In the genomic region with DNA sequence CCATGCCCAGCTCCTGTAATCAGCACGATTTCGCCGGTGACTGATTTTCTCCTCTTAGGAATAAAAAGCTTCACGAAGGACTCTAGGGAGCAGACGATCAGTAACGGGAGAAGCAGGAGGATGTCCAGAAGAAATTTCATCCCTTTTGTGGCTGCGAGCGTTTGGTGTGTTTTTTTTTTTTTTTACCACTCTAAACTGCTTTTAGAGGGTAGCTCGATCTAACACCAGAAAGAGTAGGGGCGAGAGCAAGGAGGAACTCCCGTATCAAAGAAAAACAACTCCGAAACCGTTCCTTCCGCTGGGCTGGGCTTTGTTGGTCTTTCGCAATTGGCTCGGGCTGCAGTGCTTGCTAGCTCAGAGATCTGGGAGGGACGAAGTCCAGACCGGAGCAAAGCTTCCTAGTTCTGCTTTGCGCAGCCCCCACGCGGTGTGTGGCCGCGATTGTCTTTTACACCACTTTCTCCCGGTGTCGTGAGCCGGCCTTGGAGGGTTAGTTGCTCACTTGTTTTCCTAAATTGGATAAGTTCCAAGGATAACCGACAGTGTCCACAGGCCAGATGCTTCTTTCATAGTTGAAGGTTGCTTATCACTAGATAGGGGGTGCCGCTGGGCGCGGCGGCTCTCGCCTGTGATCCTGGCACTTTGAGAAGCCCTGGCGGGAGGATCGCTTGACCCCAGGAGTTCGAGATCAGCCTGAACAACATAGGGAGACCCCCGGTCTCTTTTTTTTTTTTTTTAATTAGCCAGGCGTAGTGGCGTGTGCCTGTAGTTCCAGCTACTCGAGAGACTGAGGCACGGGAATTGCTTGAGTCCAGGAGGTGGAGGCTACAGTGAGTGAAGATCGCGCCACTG, we compare ENCODE assay signal across 8 cellular contexts. TPM values are rescaled to one million over a fixed set of nuclear protein-coding genes. Genes with fewer than 3 reads are reported as not detected.
DNase-seq lines count a peak whose midpoint lies in the region; ATAC-seq and TF ChIP-seq lines count a peak whose summit lies in the region.

A gene with protein sequence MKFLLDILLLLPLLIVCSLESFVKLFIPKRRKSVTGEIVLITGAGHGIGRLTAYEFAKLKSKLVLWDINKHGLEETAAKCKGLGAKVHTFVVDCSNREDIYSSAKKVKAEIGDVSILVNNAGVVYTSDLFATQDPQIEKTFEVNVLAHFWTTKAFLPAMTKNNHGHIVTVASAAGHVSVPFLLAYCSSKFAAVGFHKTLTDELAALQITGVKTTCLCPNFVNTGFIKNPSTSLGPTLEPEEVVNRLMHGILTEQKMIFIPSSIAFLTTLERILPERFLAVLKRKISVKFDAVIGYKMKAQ (minus strand): TSS at position 258 of the 852 bp plus-strand sequence. CDS start 118 bp downstream, at position 140.

- H3K36me3 Mint-ChIP-seq in GM23338 (ENCODE audit: low read depth) (peaks cover 13% of the 10 kb centered on the region), naive B cell (peaks cover 9 to 15% of the 10 kb centered on the region in 2 donors)
- H3K36me3 Mint-ChIP-seq in stimulated activated memory B cell treated with anti-CD40 and anti-IgM and Interleukin-4, amounts not matched to agents 10 μg/mL and 1 μg/mL and 100 μg/mL, for 72 hours = peaks cover 23% of the 10 kb centered on the region

- peak; percentile 99 for ATAC-seq in GM23338
- ATAC-seq in naive B cell (ENCODE audit: low read depth in 2 of 2) = peak; percentile 99
- ATAC-seq in stimulated activated memory B cell treated with anti-CD40 and anti-IgM and Interleukin-4, amounts not matched to agents 10 μg/mL and 1 μg/mL and 100 μg/mL, for 72 hours = peak; percentile 100

- peak in 1 of 2 experiments; percentile 27; a peak in 1 of 4 replicates for TF ChIP-seq CTCF in GM23338 (conservative IDR thresholded peaks at IDR 0.05; ENCODE audit: low read depth in 2 of 2)

- H3K9me2 ChIP-seq in GM23338 (ENCODE audit: insufficient read depth) = peaks cover 4% of the 10 kb centered on the region; the same call in 1 of the 2 replicates

- H3K4me2 ChIP-seq in GM23338 = peak within 1 kb of the TSS; percentile 84

- no peaks in the 10 kb centered on the region for H3K4me1 ChIP-seq in GM23338 (ENCODE audit: insufficient read depth)

- H3K27me3 Mint-ChIP-seq in GM23338 (ENCODE audit: insufficient read depth, low read depth, poor library complexity) (peaks cover 2% of the 10 kb centered on the region), naive B cell (no peaks in the 10 kb centered on the region)
- H3K27me3 Mint-ChIP-seq in stimulated activated memory B cell treated with anti-CD40 and anti-IgM and Interleukin-4, amounts not matched to agents 10 μg/mL and 1 μg/mL and 100 μg/mL, for 72 hours = no peaks in the 10 kb centered on the region

- DNase-seq in Daoy (ENCODE audit: low read depth) = peak; percentile 83
- DNase-seq in GM23338 (ENCODE audit: low spot score) = peak; percentile 93
- DNase-seq in LHCN-M2 (ENCODE audit: low read depth) = peak; percentile 97
- peak; percentile 92 for DNase-seq in RPMI8226
- DNase-seq in activated T-helper 1 cell treated with anti-CD3 and anti-CD28 coated beads, Interleukin-2, amount 50 U/mL, for 16 hours (ENCODE audit: low read depth in 1 of 2, low spot score in 1 of 2) = peak; percentile 55 to 64
- peak; percentile 94 for DNase-seq in fibroblast of gingiva (ENCODE audit: low read depth)
- DNase-seq in naive B cell = peak; percentile 83

- H2AFZ ChIP-seq in GM23338 = peak within 1 kb of the TSS; percentile 95

- H3K4me3 ChIP-seq in GM23338 = peak within 1 kb of the TSS; percentile 63

- peak within 1 kb of the TSS; percentile 83 for H3K27ac Mint-ChIP-seq in GM23338
- peak within 1 kb of the TSS; percentile 80 to 95 (median 91) for H3K27ac Mint-ChIP-seq in naive B cell
- peak within 1 kb of the TSS; percentile 91 for H3K27ac Mint-ChIP-seq in stimulated activated memory B cell treated with anti-CD40 and anti-IgM and Interleukin-4, amounts not matched to agents 10 μg/mL and 1 μg/mL and 100 μg/mL, for 72 hours

- H3K9me3 Mint-ChIP-seq in GM23338 (peaks cover 4% of the 10 kb centered on the region; the same call in 1 of the 3 replicates), naive B cell (peaks cover 0 to 5% (median 3%) of the 10 kb centered on the region in 7 donors)
- no peaks in the 10 kb centered on the region for H3K9me3 Mint-ChIP-seq in stimulated activated memory B cell treated with anti-CD40 and anti-IgM and Interleukin-4, amounts not matched to agents 10 μg/mL and 1 μg/mL and 100 μg/mL, for 72 hours

- H4K20me1 ChIP-seq in GM23338 (replicated peaks; ENCODE audit: insufficient read depth) = no peaks in the 10 kb centered on the region

- H3K4me1 Mint-ChIP-seq in GM23338 = peaks cover 3% of the 10 kb centered on the region; the same call in 1 of the 3 replicates
- H3K4me1 Mint-ChIP-seq in naive B cell = peaks cover 27 to 53% (median 41%) of the 10 kb centered on the region in 3 donors
- peaks cover 38% of the 10 kb centered on the region for H3K4me1 Mint-ChIP-seq in stimulated activated memory B cell treated with anti-CD40 and anti-IgM and Interleukin-4, amounts not matched to agents 10 μg/mL and 1 μg/mL and 100 μg/mL, for 72 hours

- H3F3A ChIP-seq in GM23338 (replicated peaks; ENCODE audit: low read depth) = no peaks in the 10 kb centered on the region

- H3K36me3 ChIP-seq in GM23338 (ENCODE audit: insufficient read depth) = no peaks in the 10 kb centered on the region

- H3K4me3 Mint-ChIP-seq in GM23338 = peak within 1 kb of the TSS; percentile 84
- peak within 1 kb of the TSS; percentile 88 to 99 (median 92) for H3K4me3 Mint-ChIP-seq in naive B cell
- H3K4me3 Mint-ChIP-seq in stimulated activated memory B cell treated with anti-CD40 and anti-IgM and Interleukin-4, amounts not matched to agents 10 μg/mL and 1 μg/mL and 100 μg/mL, for 72 hours = peak within 1 kb of the TSS; percentile 92

- H3K27me3 ChIP-seq in GM23338 (ENCODE audit: insufficient read depth) = no peaks in the 10 kb centered on the region

- H3K27ac ChIP-seq in GM23338 (ENCODE audit: low read depth) = peak within 1 kb of the TSS; percentile 56

- peaks cover 20% of the 10 kb centered on the region; the same call in 1 of the 2 replicates for H3K79me2 ChIP-seq in GM23338 (replicated peaks; ENCODE audit: insufficient read depth)

TF ChIP-seq in GM23338, 12 proteins besides CTCF, POLR2A, EP300 and RAD21:
- no peak for TF ChIP-seq CREB1 (CRISPR knock-in tag; IDR thresholded peaks at IDR 0.05; ENCODE audit: low read depth)
- TF ChIP-seq EZH2 (IDR thresholded peaks at IDR 0.05; ENCODE audit: low read depth, unreplicated experiment) = no peak
- TF ChIP-seq POLR2AphosphoS5 (IDR thresholded peaks at IDR 0.05; ENCODE audit: low read depth) = peak; percentile 84

RNA-seq across cellular contexts. Expression of the gene that starts here (rescaled TPM):
- total RNA-seq in Daoy (2014; rRNA removed; shearing (Covaris generic)) = 6.8 and 13.5 TPM in 2 replicates
- total RNA-seq in GM23338 (2014; rRNA removed; shearing (Covaris generic)) = 14.8 and 19.9 TPM in 2 replicates
- polyA plus RNA-seq in GM23338 (2016; fragmentation: Nextera tagmentation; extraction: Ambion mirVana) = 9.7 and 9.8 TPM in 2 replicates
- total RNA-seq in LHCN-M2 (2014; rRNA removed) = 30.5 and 32.4 TPM in 2 replicates
- polyA plus RNA-seq in LHCN-M2 (2012) = 9.0 TPM
- 100 to 1,000 TPM in 4 of 6 donors, 10 to 100 TPM in 2; 67.9 to 116 (median 107) TPM for polyA plus RNA-seq in naive B cell (ENCODE audit: low read depth in 6 of 6)

Comparison
In these comparisons a context has a peak if more than half of its experiments do, and no peak if none do; other contexts are left out.
1. Peak in every context shown above with its lines: DNase-seq, ATAC-seq, H3K4me3 ChIP-seq and H3K27ac ChIP-seq.